8 cellular contexts compared by ENCODE assay signal in genomic region chr6:42726485-42727083, GRCh38. TPM values are rescaled to one million over a fixed set of nuclear protein-coding genes. Genes with fewer than 3 reads are reported as not detected.
DNase-seq lines count a peak whose midpoint lies in the region; ATAC-seq, FAIRE-seq and TF ChIP-seq lines count a peak whose summit lies in the region.

No MANE protein-coding gene starts in this region.

- ATAC-seq in activated naive CD4-positive, alpha-beta T cell treated with anti-CD3 and anti-CD28 coated beads, Interleukin-2, amount 50 U/mL, for 72 hours, result peak; percentile 97 to 98
- peak; percentile 97 to 99 (median 98) for ATAC-seq in pancreas

- DNase-seq in DMS153 treated with DMSO at 0.1 percent for 48 hours (lab: John Stamatoyannopoulos, UW; ENCODE audit: unreplicated experiment) (peak; percentile 65), H4 (ENCODE audit: low spot score) (peak; percentile 81), NB4 (ENCODE audit: low read depth) (peak; percentile 95), SK-N-SH (peak; percentile 86), head of caudate nucleus (peak; percentile 42 to 94 (median 79)), pancreas (peak in 5 of 6 donors; percentile 64 to 82 (median 77)), thyroid gland (peak; percentile 83 to 86)
- DNase-seq in activated naive CD4-positive, alpha-beta T cell treated with anti-CD3 and anti-CD28 coated beads, Interleukin-2, amount 50 U/mL, for 72 hours (ENCODE audit: low spot score in 2 of 2), result peak; percentile 52 to 61

- H2AFZ ChIP-seq in SK-N-SH (ENCODE audit: low read depth), result peak overlapping the region; percentile 77

- peak; percentile 92 for TF ChIP-seq RAD21 in SK-N-SH (IDR thresholded peaks at IDR 0.05; ENCODE audit: low read length)

- FAIRE-seq in pancreas (lab: Jason Lieb, UNC), result peak; percentile 83

- H3K4me3 ChIP-seq in NB4 (ENCODE audit: low read depth, low read length) (peak overlapping the region; percentile 35), SK-N-SH (ENCODE audit: low read depth in 2 of 2, low read length in 1 of 2) (peak overlapping the region in 1 of 2 experiments; percentile 10; a peak in 1 of 4 replicates), pancreas (peak overlapping the region; percentile 14 to 41 (median 24)), thyroid gland (replicated peaks in 1 of 3) (peak overlapping the region; percentile 2 to 24 (median 22))

- no peaks in the 10 kb centered on the region for H3K9me2 ChIP-seq in SK-N-SH

- no peaks in the 10 kb centered on the region for H4K20me1 ChIP-seq in SK-N-SH (ENCODE audit: insufficient read depth)

- intact Hi-C loops in head of caudate nucleus (cut with DNase I) (loop anchor here (5.0 to 10.0 kb wide), 3 partner anchors 58 to 148 kb away; partner anchors contain the start of genes BICRAL and RPL7L1), pancreas (cut with DNase I) (no loop called here), thyroid gland (cut with DNase I) (loop anchor here (2.0 to 10.0 kb wide), 2 partner anchors 66 to 148 kb away; partner anchors contain the start of gene RPL7L1)

- H3K36me3 ChIP-seq in SK-N-SH (replicated peaks in 1 of 2; ENCODE audit: control insufficient read depth in 1 of 2, insufficient read depth in 2 of 2, low read length in 1 of 2) (no peaks in the 10 kb centered on the region), pancreas (no peaks in the 10 kb centered on the region), thyroid gland (no peaks in the 10 kb centered on the region)

- H3K9ac ChIP-seq in SK-N-SH, result no peak overlapping the region; the same call in 1 of the 2 replicates

- no peaks in the 10 kb centered on the region for H3K9me3 Mint-ChIP-seq in activated naive CD4-positive, alpha-beta T cell treated with anti-CD3 and anti-CD28 coated beads, Interleukin-2, amount 50 U/mL, for 72 hours

- peak overlapping the region; percentile 4 to 49; a peak in 2 of 4 replicates for H3K27ac ChIP-seq in SK-N-SH (ENCODE audit: low read depth in 2 of 2, low read length in 1 of 2)
- peak overlapping the region in 3 of 4 donors; percentile 26 to 48 (median 26) for H3K27ac ChIP-seq in pancreas
- peak overlapping the region; percentile 73 to 88 (median 78) for H3K27ac ChIP-seq in thyroid gland

- no peak for TF ChIP-seq EP300 in SK-N-SH (IDR thresholded peaks at IDR 0.05; ENCODE audit: borderline replicate concordance in 1 of 2, low read depth in 1 of 2, low read length in 1 of 2)

- peak overlapping the region; percentile 51 for H3K4me2 ChIP-seq in SK-N-SH

- peak overlapping the region; percentile 96 for H3K27ac Mint-ChIP-seq in activated naive CD4-positive, alpha-beta T cell treated with anti-CD3 and anti-CD28 coated beads, Interleukin-2, amount 50 U/mL, for 72 hours

- CTCF ChIA-PET in SK-N-SH (lab: Yijun Ruan, JAX), result interaction anchor here (0.7 to 4.0 kb wide), 34 partner anchors 8 to 364 kb away, joined by 3 to 58 read pairs (median 6); partner anchors contain the start of gene UBR2

- H3K4me1 ChIP-seq in SK-N-SH (ENCODE audit: control insufficient read depth in 1 of 2, insufficient read depth in 2 of 2, low read depth in 1 of 2, low read length in 1 of 2) (peaks cover 0 to 7% of the 10 kb centered on the region in 2 experiments; a peak in 1 of 4 replicates), pancreas (no peaks in the 10 kb centered on the region), thyroid gland (peaks cover 6 to 13% of the 10 kb centered on the region in 2 donors)

- WGBS in SK-N-SH (ENCODE audit: low lambda C conversion rate), result 26% methylated on average over 14 of the region's 14 CpGs
- WGBS in pancreas, 2 donors, result 2% methylated on average over 14 of the region's 14 CpGs
- WGBS in thyroid gland, 2 donors, result 5 to 6% methylated on average over 14 of the region's 14 CpGs

- H3F3A ChIP-seq in SK-N-SH (replicated peaks; ENCODE audit: insufficient read depth), result no peaks in the 10 kb centered on the region

- TF ChIP-seq CTCF in NB4 (IDR thresholded peaks at IDR 0.05; ENCODE audit: low read depth, low read length), result peak; percentile 81
- peak; percentile 92 for TF ChIP-seq CTCF in SK-N-SH (IDR thresholded peaks at IDR 0.05)
- peak; percentile 74 to 90 (median 86) for TF ChIP-seq CTCF in pancreas (IDR thresholded peaks at IDR 0.05)
- peak; percentile 76 to 99 (median 94) for TF ChIP-seq CTCF in thyroid gland (IDR thresholded peaks at IDR 0.05)

- H3K9me3 ChIP-seq in SK-N-SH (no peaks in the 10 kb centered on the region), pancreas (no peaks in the 10 kb centered on the region), thyroid gland (no peaks in the 10 kb centered on the region)

- no peaks in the 10 kb centered on the region for H3K79me2 ChIP-seq in SK-N-SH (ENCODE audit: insufficient read depth)

- no peaks in the 10 kb centered on the region for H3K36me3 Mint-ChIP-seq in activated naive CD4-positive, alpha-beta T cell treated with anti-CD3 and anti-CD28 coated beads, Interleukin-2, amount 50 U/mL, for 72 hours

- H3K27me3 ChIP-seq in SK-N-SH (ENCODE audit: insufficient read depth), result no peaks in the 10 kb centered on the region
- no peaks in the 10 kb centered on the region for H3K27me3 ChIP-seq in pancreas
- no peaks in the 10 kb centered on the region for H3K27me3 ChIP-seq in thyroid gland

- TF ChIP-seq POLR2A in NB4 (IDR thresholded peaks at IDR 0.05; ENCODE audit: extremely low read depth, insufficient read length), result no peak
- TF ChIP-seq POLR2A in thyroid gland (IDR thresholded peaks at IDR 0.05), result no peak

- POLR2A ChIA-PET in SK-N-SH (lab: Yijun Ruan, JAX), result interaction anchor here (1.3 to 2.0 kb wide), 2 partner anchors 20 to 153 kb away, joined by 3 to 5 read pairs; partner anchors contain the start of gene RPL7L1

TF ChIP-seq in SK-N-SH, 30 proteins besides CTCF, POLR2A, EP300 and RAD21:
- TF ChIP-seq MXI1 (IDR thresholded peaks at IDR 0.05; ENCODE audit: low read depth, low read length) (peak; percentile 28; the same call in 1 of the 2 replicates), SMC3 (IDR thresholded peaks at IDR 0.05; ENCODE audit: low read depth, low read length) (peak; percentile 87), SIN3A (IDR thresholded peaks at IDR 0.05; ENCODE audit: borderline replicate concordance, low read depth, low read length) (0 out of 2 replicates have a peak, but pooled peaks have one; percentile 37), RXRA (IDR thresholded peaks at IDR 0.05; ENCODE audit: borderline replicate concordance, low read depth) (peak; percentile 87), FOSL2 (IDR thresholded peaks at IDR 0.05; ENCODE audit: borderline replicate concordance, low read depth) (no peak)

RNA-seq across cellular contexts. Expression of gene PRPH2, which starts 4.2 kb away (rescaled TPM):
- not detected in 2 replicates for total RNA-seq in H4 (2014; rRNA removed; shearing (Covaris generic))
- polyA plus RNA-seq in SK-N-SH (2012; rRNA removed), result not detected in 2 replicates
- polyA plus RNA-seq in SK-N-SH (2012; cell fraction: cytosol; rRNA removed), result not detected in 2 replicates
- polyA plus RNA-seq in SK-N-SH (2012; cell fraction: nucleus; rRNA removed), result not detected in 2 replicates
- not detected for total RNA-seq in activated naive CD4-positive, alpha-beta T cell treated with anti-CD3 and anti-CD28 coated beads, Interleukin-2, amount 50 U/mL, for 72 hours
- 1 to 10 TPM in 5 of 6 donors, under 1 TPM in 1; 0.83 to 2.2 (median 1.7) TPM for total RNA-seq in pancreas
- under 1 TPM; 0.34 to 0.75 TPM for polyA plus RNA-seq in pancreas
- 10 to 100 TPM in 1 of 4 donors, 1 to 10 TPM in 2, under 1 TPM in 1; 0.59 to 11.4 (median 3.6) TPM for total RNA-seq in thyroid gland

RNA-seq across cellular contexts. Expression of gene TBCC, which starts 19.3 kb away (rescaled TPM):
- total RNA-seq in H4 (2014; rRNA removed; shearing (Covaris generic)), result 49.7 and 66.4 TPM in 2 replicates
- polyA plus RNA-seq in SK-N-SH (2012; rRNA removed) (12.7 and 18.2 TPM in 2 replicates), pancreas (10 to 100 TPM; 16.0 to 35.4 TPM)
- polyA plus RNA-seq in SK-N-SH (2012; cell fraction: cytosol; rRNA removed), result 12.9 and 15.1 TPM in 2 replicates
- polyA plus RNA-seq in SK-N-SH (2012; cell fraction: nucleus; rRNA removed), result 11.8 and 12.9 TPM in 2 replicates
- 10 to 100 TPM; 14.2 to 19.5 TPM for total RNA-seq in activated naive CD4-positive, alpha-beta T cell treated with anti-CD3 and anti-CD28 coated beads, Interleukin-2, amount 50 U/mL, for 72 hours
- total RNA-seq in pancreas (10 to 100 TPM in 1 of 6 donors, 1 to 10 TPM in 5; 5.1 to 11.2 (median 8.8) TPM), thyroid gland (10 to 100 TPM; 37.2 to 48.9 (median 48.4) TPM)

RNA-seq across cellular contexts. Expression of gene BICRAL, which starts 55.3 kb away (rescaled TPM):
- 2.3 and 3.4 TPM in 2 replicates for total RNA-seq in H4 (2014; rRNA removed; shearing (Covaris generic))
- polyA plus RNA-seq in SK-N-SH (2012; rRNA removed) (5.1 and 6.6 TPM in 2 replicates), pancreas (1 to 10 TPM; 2.9 to 5.3 TPM)
- polyA plus RNA-seq in SK-N-SH (2012; cell fraction: cytosol; rRNA removed), result 5.2 and 6.2 TPM in 2 replicates
- 7.1 and 11.2 TPM in 2 replicates for polyA plus RNA-seq in SK-N-SH (2012; cell fraction: nucleus; rRNA removed)
- total RNA-seq in activated naive CD4-positive, alpha-beta T cell treated with anti-CD3 and anti-CD28 coated beads, Interleukin-2, amount 50 U/mL, for 72 hours, result 10 to 100 TPM; 12.4 to 15.0 TPM
- total RNA-seq in pancreas (10 to 100 TPM in 1 of 6 donors, 1 to 10 TPM in 5; 6.3 to 10.5 (median 7.4) TPM), thyroid gland (10 to 100 TPM; 19.9 to 24.5 (median 23.6) TPM)

Comparison
In these comparisons a context has a peak if more than half of its experiments do, and no peak if none do; other contexts are left out.
1. H3K27ac ChIP-seq: peak in every context shown above with its lines; median percentile 78 in thyroid gland; 26 in SK-N-SH; 26 in pancreas.
2. intact Hi-C loops: an anchor here in head of caudate nucleus (5.0 to 10.0 kb wide) and thyroid gland (2.0 to 10.0 kb wide); none called in pancreas.